In the genomic region with DNA sequence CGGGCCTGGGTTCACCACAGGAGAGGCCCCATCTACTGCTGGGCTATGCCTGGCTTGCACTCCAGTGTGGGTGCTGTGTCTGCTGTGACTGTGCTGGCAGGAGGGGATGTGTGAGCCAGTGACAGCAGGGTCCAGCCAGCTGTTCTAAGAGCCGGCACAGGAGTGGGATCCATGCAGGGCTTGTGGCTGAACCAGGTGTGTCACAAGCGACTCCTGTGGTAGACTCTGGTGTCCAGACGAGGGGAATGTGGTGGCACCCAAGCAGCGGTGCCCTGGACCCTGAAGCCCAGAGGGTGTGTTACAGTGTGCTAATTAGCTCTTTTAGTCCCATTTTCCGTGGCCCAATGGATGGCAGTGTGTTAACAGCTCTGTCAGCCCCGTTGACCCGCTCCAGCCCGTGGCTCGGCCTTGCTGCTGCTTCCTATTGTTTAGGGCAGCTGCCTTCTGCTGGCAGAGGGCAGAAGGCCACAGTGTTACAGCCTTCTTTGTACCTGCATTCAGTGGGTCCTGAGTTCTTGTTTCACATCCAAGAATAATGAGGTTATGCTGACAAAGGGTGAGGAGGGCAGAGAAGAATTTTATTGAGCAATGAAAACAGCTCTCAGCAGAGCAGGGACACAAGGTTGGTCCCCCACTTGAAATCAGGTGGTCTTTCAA, we compare ENCODE assay signal across 2 cellular contexts.
A peak's percentile ranks its signal among the peaks of the same experiment; 100 is the strongest.
TF ChIP-seq lines count a peak whose summit lies in the region.

No MANE protein-coding gene starts in this region.

TF ChIP-seq in K562, 482 proteins besides CTCF, POLR2A, EP300 and RAD21:
- no peak for TF ChIP-seq THAP7 (CRISPR knock-in tag; IDR thresholded peaks at IDR 0.05)
- TF ChIP-seq TRIM28 (IDR thresholded peaks at IDR 0.05) = 0 out of 2 replicates have a peak, but pooled peaks have one; percentile 41
- peak in 1 of 2 experiments; percentile 30; a peak in 1 of 3 replicates for TF ChIP-seq CBX3 (IDR thresholded peaks at IDR 0.05; ENCODE audit: borderline replicate concordance in 1 of 2, low read length in 2 of 2)
- TF ChIP-seq E2F3 (CRISPR knock-in tag; IDR thresholded peaks at IDR 0.05) = no peak
TF ChIP-seq in K562: peak in this region for 2.

TF ChIP-seq in HepG2, 621 proteins besides CTCF, POLR2A, EP300 and RAD21:
- TF ChIP-seq ZNF687 (CRISPR knock-in tag; IDR thresholded peaks at IDR 0.05) (peak; percentile 60), SMC3 (IDR thresholded peaks at IDR 0.05; ENCODE audit: low read length) (0 out of 2 replicates have a peak, but pooled peaks have one; percentile 3), ZBTB38 (CRISPR knock-in tag; IDR thresholded peaks at IDR 0.05) (peak; percentile 91), CAMTA2 (CRISPR knock-in tag; IDR thresholded peaks at IDR 0.05; ENCODE audit: borderline replicate concordance) (no peak), ZNF7 (CRISPR knock-in tag; IDR thresholded peaks at IDR 0.05) (peak; percentile 71; the same call in 1 of the 2 replicates), HNRNPL (IDR thresholded peaks at IDR 0.05; ENCODE audit: low read depth, low read length) (peak; percentile 65; the same call in 1 of the 2 replicates), SMAD3 (CRISPR knock-in tag; IDR thresholded peaks at IDR 0.05) (no peak), ZNF782 (CRISPR knock-in tag; IDR thresholded peaks at IDR 0.05; ENCODE audit: borderline replicate concordance) (0 out of 2 replicates have a peak, but pooled peaks have one; percentile 28)
TF ChIP-seq in HepG2: peak in this region for 6.
